In genomic region chr1:24224086-24224485, GRCh38 we compare ENCODE assay signal across 22 cellular contexts. TPM values are rescaled to one million over a fixed set of nuclear protein-coding genes. Genes with fewer than 3 reads are reported as not detected.
"Had no signal": no experiment of that assay in that cellular context is flagged by ENCODE, and none has a peak within 500 bp of the region (broad histone marks: within the 10 kb centered on the region; RNA-seq: fewer than 3 reads in every experiment).

No MANE protein-coding gene starts in this region.

- H3K4me1 ChIP-seq: esophagus muscularis mucosa, foreskin keratinocyte, gastroesophageal sphincter, heart left ventricle, left lung, lower lobe of right lung had no signal

- DNase-seq: dermis blood vessel endothelial cell; dorsolateral prefrontal cortex; effector CD4-positive, alpha-beta T cell; effector memory CD4-positive, alpha-beta T cell; foreskin keratinocyte; heart left ventricle; hypothalamus; immature natural killer cell; islet precursor cell; kidney; kidney glomerular epithelial cell; left lung; left ventricle myocardium superior; lower lobe of right lung; mesenchymal stem cell had no signal

- FAIRE-seq: colon, endothelial cell of umbilical vein, frontal cortex, kidney had no signal

- H3K36me3 ChIP-seq: esophagus muscularis mucosa, gastroesophageal sphincter, heart left ventricle, left lung, lower lobe of right lung had no signal

- H3K9me3 ChIP-seq: esophagus muscularis mucosa, gastroesophageal sphincter, heart left ventricle, left lung, lower lobe of right lung had no signal

- H3K4me3 ChIP-seq: coronary artery, dorsolateral prefrontal cortex, esophagus muscularis mucosa, gastroesophageal sphincter, heart left ventricle, hepatocyte, left lung, lower lobe of right lung had no signal

- H3K79me2 ChIP-seq: hepatocyte had no signal

- H3K27me3 ChIP-seq: hepatocyte had no signal

- H3K4me2 ChIP-seq: hepatocyte had no signal

- ATAC-seq: foreskin keratinocyte, gastroesophageal sphincter, heart left ventricle, left lung, left ventricle myocardium superior, lower lobe of right lung had no signal

- H3K27ac ChIP-seq: coronary artery, dorsolateral prefrontal cortex, esophagus muscularis mucosa, foreskin keratinocyte, gastroesophageal sphincter, heart left ventricle, left lung, lower lobe of right lung had no signal

- H2AFZ ChIP-seq: hepatocyte had no signal

RNA-seq across cellular contexts. Expression of gene IFNLR1, which starts 37.0 kb away (rescaled TPM):
- total RNA-seq: endothelial cell of umbilical vein had no signal
